ENCODE assay signal across 24 cellular contexts in the genomic region with DNA sequence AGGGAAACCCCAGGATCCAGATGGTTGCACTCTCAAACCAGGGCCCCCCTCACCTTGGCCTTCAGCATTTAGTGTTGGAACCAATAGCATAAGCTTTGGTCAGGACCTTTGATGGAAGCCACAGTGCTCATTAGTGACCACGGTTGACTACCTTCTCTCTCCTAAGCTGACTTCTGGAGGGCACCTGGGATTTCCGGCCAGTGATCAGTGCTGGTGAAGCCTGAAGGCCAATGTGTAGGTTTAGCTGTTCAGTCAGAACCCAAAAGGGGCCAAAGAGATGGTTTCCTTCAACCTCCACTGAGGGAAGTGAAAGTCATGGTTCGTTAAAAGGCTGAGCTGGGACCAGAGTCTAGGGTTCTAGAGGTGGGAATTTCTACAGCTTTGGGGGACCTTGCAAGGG. TPM values are rescaled to one million over a fixed set of nuclear protein-coding genes. Genes with fewer than 3 reads are reported as not detected.
DNase-seq lines count a peak whose midpoint lies in the region; ATAC-seq, FAIRE-seq and TF ChIP-seq lines count a peak whose summit lies in the region.
"Had no signal": no experiment of that assay in that cellular context is flagged by ENCODE, and none has a peak within 500 bp of the region (broad histone marks: within the 10 kb centered on the region; RNA-seq: fewer than 3 reads in every experiment).

No MANE protein-coding gene starts in this region.

- H3K27me3 ChIP-seq in OCI-LY1 (ENCODE audit: insufficient read depth, low read length) (no peaks in the 10 kb centered on the region), subcutaneous abdominal adipose tissue (ENCODE audit: control insufficient read depth in 5 of 5, insufficient read depth in 4 of 5, low read length in 5 of 5) (no peaks in the 10 kb centered on the region)
- H3K27me3 ChIP-seq: BE2C had no signal

- H3K9me2 ChIP-seq in OCI-LY1 (ENCODE audit: low read depth, low read length), result no peaks in the 10 kb centered on the region
- H3K9me2 ChIP-seq: SK-N-SH had no signal

- intact Hi-C loops in natural killer cell (cut with micrococcal nuclease), result no loop called here

- DNase-seq in GM12891 (ENCODE audit: insufficient read length, low spot score) (no peak), chondrocyte (ENCODE audit: low spot score) (no peak), NCI-H748 (lab: John Stamatoyannopoulos, UW; ENCODE audit: unreplicated experiment) (no peak), natural killer cell (no peak), activated gamma-delta T cell treated with Interleukin-2 at 50 U/mL for 16 hours (no peak)
- DNase-seq: BE2C; CD4-positive, alpha-beta T cell; COR-L47; DMS79; H7; KBM-7; MM.1S; NCI-H1092 treated with DMSO at 0.1 percent for 48 hours; NCI-H146; NCI-H2029; NCI-H226; NCI-H510A treated with DMSO at 0.1 percent for 48 hours; RPMI8226; SHP77; SK-N-SH had no signal

- H3K4me3 Mint-ChIP-seq in chondrocyte (ENCODE audit: unreplicated experiment), result no peak overlapping the region
- H3K4me3 Mint-ChIP-seq in natural killer cell, result no peak overlapping the region
- H3K4me3 Mint-ChIP-seq: CD4-positive, alpha-beta T cell had no signal

- TF ChIP-seq POLR2A in GM12891 (IDR thresholded peaks at IDR 0.05; ENCODE audit: low read depth, low read length), result no peak

- peaks cover 25% of the 10 kb centered on the region; the same call in 1 of the 2 replicates for H3K79me2 ChIP-seq in OCI-LY1 (ENCODE audit: insufficient read depth, low read length)

- H3K36me3 Mint-ChIP-seq in chondrocyte (ENCODE audit: low read depth) (peaks cover 4% of the 10 kb centered on the region), natural killer cell (no peaks in the 10 kb centered on the region)

- H3K36me3 ChIP-seq in OCI-LY1 (ENCODE audit: insufficient read depth, low read length), result no peaks in the 10 kb centered on the region
- peaks cover 0 to 10% (median 5%) of the 10 kb centered on the region in 5 donors for H3K36me3 ChIP-seq in subcutaneous abdominal adipose tissue (ENCODE audit: control insufficient read depth in 5 of 5, insufficient read depth in 5 of 5, low read length in 5 of 5)
- H3K36me3 ChIP-seq: BE2C had no signal

- no peaks in the 10 kb centered on the region for H3K27me3 Mint-ChIP-seq in chondrocyte (ENCODE audit: low read depth)
- H3K27me3 Mint-ChIP-seq in natural killer cell (ENCODE audit: low read depth in 2 of 2), result no peaks in the 10 kb centered on the region
- H3K27me3 Mint-ChIP-seq: CD4-positive, alpha-beta T cell had no signal

- no peaks in the 10 kb centered on the region for H3F3A ChIP-seq in OCI-LY1 (ENCODE audit: insufficient read depth, low read length)

- H3K9me3 ChIP-seq in OCI-LY1 (ENCODE audit: low read length) (no peaks in the 10 kb centered on the region), subcutaneous abdominal adipose tissue (ENCODE audit: control insufficient read depth in 5 of 5, low read length in 5 of 5) (no peaks in the 10 kb centered on the region)
- H3K9me3 ChIP-seq: BE2C, SK-N-SH had no signal

- FAIRE-seq in GM12891 (lab: Jason Lieb, UNC), result no peak
- FAIRE-seq: GM12892 had no signal

- H3K27ac Mint-ChIP-seq in chondrocyte (ENCODE audit: unreplicated experiment) (peak overlapping the region; percentile 39), natural killer cell (no peak overlapping the region)
- H3K27ac Mint-ChIP-seq: CD4-positive, alpha-beta T cell had no signal

- H3K4me3 ChIP-seq in OCI-LY1 (ENCODE audit: low read depth, low read length, poor library complexity, severe bottlenecking) (no peak overlapping the region), subcutaneous abdominal adipose tissue (ENCODE audit: low read depth in 1 of 5, low read length in 5 of 5) (no peak overlapping the region)

- H2AFZ ChIP-seq in OCI-LY1 (ENCODE audit: low read length), result no peak overlapping the region

- H3K4me1 Mint-ChIP-seq in chondrocyte (ENCODE audit: low read depth), result peaks cover 49% of the 10 kb centered on the region
- no peaks in the 10 kb centered on the region for H3K4me1 Mint-ChIP-seq in natural killer cell

- H3K9ac ChIP-seq in OCI-LY1 (ENCODE audit: low read length) (no peak overlapping the region), subcutaneous abdominal adipose tissue (ENCODE audit: low read length in 5 of 5) (no peak overlapping the region)
- H3K9ac ChIP-seq: SK-N-SH had no signal

- no peaks in the 10 kb centered on the region for H4K20me1 ChIP-seq in OCI-LY1 (ENCODE audit: insufficient read depth, low read length)

- ATAC-seq in natural killer cell, result no peak

- H3K9me3 Mint-ChIP-seq in chondrocyte (ENCODE audit: low read depth) (no peaks in the 10 kb centered on the region), natural killer cell (no peaks in the 10 kb centered on the region)
- H3K9me3 Mint-ChIP-seq: CD4-positive, alpha-beta T cell had no signal

- H3K4me2 ChIP-seq in OCI-LY1 (ENCODE audit: low read length), result peak overlapping the region; percentile 9; the same call in 1 of the 2 replicates
- H3K4me2 ChIP-seq: SK-N-SH had no signal

- H3K4me1 ChIP-seq in OCI-LY1 (ENCODE audit: insufficient read depth, low read length, severe bottlenecking), result peaks cover 81% of the 10 kb centered on the region
- peaks cover 7 to 47% (median 32%) of the 10 kb centered on the region in 5 donors for H3K4me1 ChIP-seq in subcutaneous abdominal adipose tissue (ENCODE audit: control insufficient read depth in 5 of 5, insufficient read depth in 5 of 5, low read length in 5 of 5)
- H3K4me1 ChIP-seq: BE2C had no signal

- peak overlapping the region; percentile 62 for H3K27ac ChIP-seq in OCI-LY1 (ENCODE audit: low read depth, low read length, poor library complexity, severe bottlenecking)
- H3K27ac ChIP-seq in subcutaneous abdominal adipose tissue (ENCODE audit: low read depth, low read length), result peak overlapping the region; percentile 78
- H3K27ac ChIP-seq: HL-60 had no signal

- TF ChIP-seq CTCF in OCI-LY1 (IDR thresholded peaks at IDR 0.05; ENCODE audit: low read length) (no peak), chondrocyte (IDR thresholded peaks at IDR 0.05) (no peak), natural killer cell (IDR thresholded peaks at IDR 0.05) (no peak)

TF ChIP-seq in GM12891, 5 proteins besides CTCF, POLR2A, EP300 and RAD21:
- TF ChIP-seq TAF1 (IDR thresholded peaks at IDR 0.05; ENCODE audit: low read depth, low read length), result no peak
- TF ChIP-seq SPI1 (IDR thresholded peaks at IDR 0.05; ENCODE audit: low read depth, low read length), result peak; percentile 49; the same call in 1 of the 2 replicates

RNA-seq across cellular contexts. Expression of a gene that starts 46.4 kb away (rescaled TPM):
- polyA plus RNA-seq in GM12891 (2012; ENCODE audit: low read depth, missing spikeins), result 0.53 TPM
- total RNA-seq in chondrocyte (30.9 to 42.3 TPM (median 34.4 TPM) in 3 replicates), natural killer cell (10 to 100 TPM; 10.4 to 32.7 (median 15.3) TPM)
